ENCODE assay signal across 7 cellular contexts in genomic region chr9:4801156-4801555, GRCh38.
"Had no signal": no experiment of that assay in that cellular context is flagged by ENCODE, and none has a peak within 500 bp of the region (broad histone marks: within the 10 kb centered on the region; RNA-seq: fewer than 3 reads in every experiment).

No MANE protein-coding gene starts in this region.

- FAIRE-seq: H1, H54, HTR-8/SVneo had no signal

- ATAC-seq: GM23338 had no signal

- H3K4me3 Mint-ChIP-seq: GM23338, H9 had no signal

- DNase-seq: H9, HCEC 1CT, IMR-90 had no signal

- H2AFZ ChIP-seq: GM23338 had no signal

- H3K4me2 ChIP-seq: GM23338 had no signal

- H3K27ac Mint-ChIP-seq: GM23338 had no signal

- H3K4me3 ChIP-seq: GM23338 had no signal
